ENCODE assay signal across 14 cellular contexts in genomic region chr5:21058290-21058689, GRCh38.
DNase-seq lines count a peak whose midpoint lies in the region; ATAC-seq and TF ChIP-seq lines count a peak whose summit lies in the region.
"Had no signal": no experiment of that assay in that cellular context is flagged by ENCODE, and none has a peak within 500 bp of the region (broad histone marks: within the 10 kb centered on the region; RNA-seq: fewer than 3 reads in every experiment).

No MANE protein-coding gene starts in this region.

- H4K20me1 ChIP-seq in OCI-LY7 (ENCODE audit: insufficient read depth, low read length) = no peaks in the 10 kb centered on the region

- no peaks in the 10 kb centered on the region for H3K9me2 ChIP-seq in OCI-LY7 (ENCODE audit: insufficient read depth, low read length)

- no peak for TF ChIP-seq CTCF in OCI-LY7 (conservative IDR thresholded peaks at IDR 0.05; ENCODE audit: low read length)

- CTCF ChIA-PET in OCI-LY7 (lab: Charles Lee; ENCODE audit: unreplicated experiment) = no interaction called here

- BruUV-seq in OCI-LY7 (replicated peaks; lab: Mats Ljungman, UMichigan) = no TSS peak

- H3K27ac ChIP-seq in OCI-LY7 (ENCODE audit: low read depth, low read length, poor library complexity, severe bottlenecking) (no peak overlapping the region), substantia nigra (ENCODE audit: low read depth, low read length, poor library complexity, severe bottlenecking) (no peak overlapping the region)
- H3K27ac ChIP-seq: upper lobe of left lung had no signal

- no peak overlapping the region for H2AFZ ChIP-seq in OCI-LY7 (ENCODE audit: low read length)

- H3K4me2 ChIP-seq in OCI-LY7 (ENCODE audit: low read length) = 0 out of 2 replicates have a peak overlapping the region, but pooled peaks have one; percentile 7

- DNase-seq in OCI-LY7 (ENCODE audit: low spot score) (no peak), substantia nigra (lab: John Stamatoyannopoulos, UW) (no peak), MV-4-11 (lab: John Stamatoyannopoulos, UW) (no peak)
- DNase-seq in effector CD4-positive, alpha-beta T cell = no peak
- DNase-seq in activated effector memory CD4-positive, alpha-beta T cell treated with anti-CD3 and anti-CD28 coated beads, Interleukin-2, amount 50 U/mL, for 16 hours = no peak
- DNase-seq: C1 segment of cervical spinal cord, kidney, NCI-H2081 treated with DMSO at 0.1 percent for 48 hours, PC-3, right cardiac atrium, upper lobe of left lung had no signal

- peak; percentile 95 for ATAC-seq in GM18867 (IDR thresholded peaks at IDR 0.05; ENCODE audit: unreplicated experiment)
- ATAC-seq in GM21529 (IDR thresholded peaks at IDR 0.05; ENCODE audit: unreplicated experiment) = peak; percentile 96
- peak; percentile 87 for ATAC-seq in HG03066 (IDR thresholded peaks at IDR 0.05; ENCODE audit: low read depth, unreplicated experiment)
- ATAC-seq: PC-3, right cardiac atrium had no signal

- no peaks in the 10 kb centered on the region for H3K79me2 ChIP-seq in OCI-LY7 (ENCODE audit: insufficient read depth, low read depth, low read length)

- H3K4me1 ChIP-seq in OCI-LY7 (ENCODE audit: insufficient read depth, low read length, poor library complexity, severe bottlenecking) = no peaks in the 10 kb centered on the region
- H3K4me1 ChIP-seq: upper lobe of left lung had no signal

- no peak overlapping the region for H3K4me3 ChIP-seq in OCI-LY7 (ENCODE audit: low read depth, low read length, poor library complexity, severe bottlenecking)
- H3K4me3 ChIP-seq: upper lobe of left lung had no signal

- POLR2A ChIA-PET in OCI-LY7 (lab: Charles Lee) = no interaction called here

- intact Hi-C loops in OCI-LY7 (cut with micrococcal nuclease; ENCODE audit: unreplicated experiment) = no loop called here

- H3K36me3 ChIP-seq in OCI-LY7 (ENCODE audit: insufficient read depth, low read length) = no peaks in the 10 kb centered on the region
- H3K36me3 ChIP-seq: upper lobe of left lung had no signal

- no peaks in the 10 kb centered on the region for H3K9me3 ChIP-seq in OCI-LY7 (ENCODE audit: low read length)
